ENCODE assay signal across 1 cellular context in genomic region chr9:128166169-128166568, GRCh38.
TF ChIP-seq lines count a peak whose summit lies in the region.

No MANE protein-coding gene starts in this region.

TF ChIP-seq in endothelial cell of umbilical vein, 7 proteins besides CTCF, POLR2A, EP300 and RAD21 (continued from another document):
- TF ChIP-seq MAX (IDR thresholded peaks at IDR 0.05; ENCODE audit: insufficient read depth, insufficient read length), result no peak
